In the genomic region with DNA sequence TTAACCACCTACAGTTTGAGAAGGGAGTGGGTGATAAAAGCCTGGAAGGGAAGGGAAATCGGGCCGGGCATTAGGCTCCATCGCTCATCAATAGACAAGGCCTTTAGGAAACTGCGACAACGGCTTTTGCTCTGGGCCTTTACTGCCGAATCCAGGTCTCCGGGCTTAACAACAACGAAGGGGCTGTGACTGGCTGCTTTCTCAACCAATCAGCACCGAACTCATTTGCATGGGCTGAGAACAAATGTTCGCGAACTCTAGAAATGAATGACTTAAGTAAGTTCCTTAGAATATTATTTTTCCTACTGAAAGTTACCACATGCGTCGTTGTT, we compare ENCODE assay signal across 1 cellular context.
TF ChIP-seq lines count a peak whose summit lies in the region.

No MANE protein-coding gene starts in this region.

TF ChIP-seq in GM12878, 131 proteins besides CTCF, POLR2A, EP300 and RAD21:
- TF ChIP-seq, protein P1, sequence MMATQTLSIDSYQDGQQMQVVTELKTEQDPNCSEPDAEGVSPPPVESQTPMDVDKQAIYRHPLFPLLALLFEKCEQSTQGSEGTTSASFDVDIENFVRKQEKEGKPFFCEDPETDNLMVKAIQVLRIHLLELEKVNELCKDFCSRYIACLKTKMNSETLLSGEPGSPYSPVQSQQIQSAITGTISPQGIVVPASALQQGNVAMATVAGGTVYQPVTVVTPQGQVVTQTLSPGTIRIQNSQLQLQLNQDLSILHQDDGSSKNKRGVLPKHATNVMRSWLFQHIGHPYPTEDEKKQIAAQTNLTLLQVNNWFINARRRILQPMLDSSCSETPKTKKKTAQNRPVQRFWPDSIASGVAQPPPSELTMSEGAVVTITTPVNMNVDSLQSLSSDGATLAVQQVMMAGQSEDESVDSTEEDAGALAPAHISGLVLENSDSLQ (IDR thresholded peaks at IDR 0.05) = peak; percentile 97
- no peak for TF ChIP-seq CEBPB (IDR thresholded peaks at IDR 0.05; ENCODE audit: borderline replicate concordance in 1 of 2, low read depth in 2 of 2, low read length in 2 of 2)
- TF ChIP-seq, protein P2, sequence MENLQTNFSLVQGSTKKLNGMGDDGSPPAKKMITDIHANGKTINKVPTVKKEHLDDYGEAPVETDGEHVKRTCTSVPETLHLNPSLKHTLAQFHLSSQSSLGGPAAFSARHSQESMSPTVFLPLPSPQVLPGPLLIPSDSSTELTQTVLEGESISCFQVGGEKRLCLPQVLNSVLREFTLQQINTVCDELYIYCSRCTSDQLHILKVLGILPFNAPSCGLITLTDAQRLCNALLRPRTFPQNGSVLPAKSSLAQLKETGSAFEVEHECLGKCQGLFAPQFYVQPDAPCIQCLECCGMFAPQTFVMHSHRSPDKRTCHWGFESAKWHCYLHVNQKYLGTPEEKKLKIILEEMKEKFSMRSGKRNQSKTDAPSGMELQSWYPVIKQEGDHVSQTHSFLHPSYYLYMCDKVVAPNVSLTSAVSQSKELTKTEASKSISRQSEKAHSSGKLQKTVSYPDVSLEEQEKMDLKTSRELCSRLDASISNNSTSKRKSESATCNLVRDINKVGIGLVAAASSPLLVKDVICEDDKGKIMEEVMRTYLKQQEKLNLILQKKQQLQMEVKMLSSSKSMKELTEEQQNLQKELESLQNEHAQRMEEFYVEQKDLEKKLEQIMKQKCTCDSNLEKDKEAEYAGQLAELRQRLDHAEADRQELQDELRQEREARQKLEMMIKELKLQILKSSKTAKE (IDR thresholded peaks at IDR 0.05; ENCODE audit: low read depth, poor library complexity, severe bottlenecking) = no peak
- TF ChIP-seq ZNF274 (IDR thresholded peaks at IDR 0.05; ENCODE audit: insufficient read depth, insufficient read length) = no peak
- TF ChIP-seq, protein P3, sequence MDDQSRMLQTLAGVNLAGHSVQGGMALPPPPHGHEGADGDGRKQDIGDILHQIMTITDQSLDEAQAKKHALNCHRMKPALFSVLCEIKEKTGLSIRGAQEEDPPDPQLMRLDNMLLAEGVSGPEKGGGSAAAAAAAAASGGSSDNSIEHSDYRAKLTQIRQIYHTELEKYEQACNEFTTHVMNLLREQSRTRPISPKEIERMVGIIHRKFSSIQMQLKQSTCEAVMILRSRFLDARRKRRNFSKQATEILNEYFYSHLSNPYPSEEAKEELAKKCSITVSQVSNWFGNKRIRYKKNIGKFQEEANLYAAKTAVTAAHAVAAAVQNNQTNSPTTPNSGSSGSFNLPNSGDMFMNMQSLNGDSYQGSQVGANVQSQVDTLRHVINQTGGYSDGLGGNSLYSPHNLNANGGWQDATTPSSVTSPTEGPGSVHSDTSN (IDR thresholded peaks at IDR 0.05; ENCODE audit: insufficient replicate concordance, low read depth, low read length) = peak; percentile 94
- TF ChIP-seq IKZF2 (IDR thresholded peaks at IDR 0.05) = no peak
- TF ChIP-seq RCOR1 (conservative IDR thresholded peaks at IDR 0.05; ENCODE audit: low read depth, low read length) = no peak
- no peak for TF ChIP-seq FOS (IDR thresholded peaks at IDR 0.05; ENCODE audit: borderline replicate concordance, extremely low read depth, insufficient read length)
- TF ChIP-seq CBX3 (IDR thresholded peaks at IDR 0.05; ENCODE audit: borderline replicate concordance, low read depth) = no peak
- TF ChIP-seq, protein P4, sequence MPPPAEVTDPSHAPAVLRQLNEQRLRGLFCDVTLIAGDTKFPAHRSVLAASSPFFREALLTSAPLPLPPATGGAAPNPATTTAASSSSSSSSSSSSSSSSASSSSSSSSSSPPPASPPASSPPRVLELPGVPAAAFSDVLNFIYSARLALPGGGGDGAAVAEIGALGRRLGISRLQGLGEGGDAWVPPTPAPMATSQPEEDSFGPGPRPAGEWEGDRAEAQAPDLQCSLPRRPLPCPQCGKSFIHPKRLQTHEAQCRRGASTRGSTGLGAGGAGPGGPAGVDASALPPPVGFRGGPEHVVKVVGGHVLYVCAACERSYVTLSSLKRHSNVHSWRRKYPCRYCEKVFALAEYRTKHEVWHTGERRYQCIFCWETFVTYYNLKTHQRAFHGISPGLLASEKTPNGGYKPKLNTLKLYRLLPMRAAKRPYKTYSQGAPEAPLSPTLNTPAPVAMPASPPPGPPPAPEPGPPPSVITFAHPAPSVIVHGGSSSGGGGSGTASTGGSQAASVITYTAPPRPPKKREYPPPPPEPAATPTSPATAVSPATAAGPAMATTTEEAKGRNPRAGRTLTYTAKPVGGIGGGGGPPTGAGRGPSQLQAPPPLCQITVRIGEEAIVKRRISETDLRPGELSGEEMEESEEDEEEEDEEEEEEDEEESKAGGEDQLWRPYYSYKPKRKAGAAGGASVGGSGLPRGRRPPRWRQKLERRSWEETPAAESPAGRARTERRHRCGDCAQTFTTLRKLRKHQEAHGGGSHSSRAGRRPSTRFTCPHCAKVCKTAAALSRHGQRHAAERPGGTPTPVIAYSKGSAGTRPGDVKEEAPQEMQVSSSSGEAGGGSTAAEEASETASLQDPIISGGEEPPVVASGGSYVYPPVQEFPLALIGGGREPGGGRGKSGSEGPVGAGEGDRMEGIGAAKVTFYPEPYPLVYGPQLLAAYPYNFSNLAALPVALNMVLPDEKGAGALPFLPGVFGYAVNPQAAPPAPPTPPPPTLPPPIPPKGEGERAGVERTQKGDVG (CRISPR knock-in tag; IDR thresholded peaks at IDR 0.05) = no peak
